11 cellular contexts compared by ENCODE assay signal in the genomic region with DNA sequence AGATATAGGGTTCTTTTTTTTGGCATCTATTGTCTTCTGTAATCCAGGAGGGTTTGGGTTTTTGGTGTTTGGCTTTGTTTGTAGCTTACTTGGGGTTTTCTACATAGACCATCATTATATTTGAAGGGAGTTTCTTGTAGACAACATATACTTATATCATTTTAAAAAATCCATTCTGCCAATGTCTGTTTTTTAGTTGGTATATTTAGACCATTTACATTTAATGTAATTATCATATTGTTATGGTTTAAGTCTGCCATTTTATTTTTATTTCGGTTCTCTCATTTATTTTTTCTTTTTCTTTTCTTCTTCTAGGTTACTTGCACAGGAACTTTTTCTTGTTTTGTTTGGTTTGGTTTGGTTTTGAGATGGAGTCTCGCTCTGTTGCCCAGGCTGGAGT.
"Had no signal": no experiment of that assay in that cellular context is flagged by ENCODE, and none has a peak within 500 bp of the region (broad histone marks: within the 10 kb centered on the region; RNA-seq: fewer than 3 reads in every experiment).

No MANE protein-coding gene starts in this region.

- H2AFZ ChIP-seq: GM23248, GM23338 had no signal

- H3K4me3 ChIP-seq: GM23248, GM23338, HAP-1 had no signal

- DNase-seq: GM23248, GOT3, H7, H9, HCEC 1CT, HFFc6 had no signal

- H3K36me3 ChIP-seq: HAP-1 had no signal

- H3K4me2 ChIP-seq: GM23338 had no signal

- H3K4me1 ChIP-seq: HAP-1 had no signal

- H3K27ac ChIP-seq: GM23248 had no signal

- ATAC-seq: GM23338, HCT116 had no signal

- H3K9ac ChIP-seq: GM23248 had no signal

- FAIRE-seq: H1, H54 had no signal
